ENCODE assay signal across 19 cellular contexts in the genomic region with DNA sequence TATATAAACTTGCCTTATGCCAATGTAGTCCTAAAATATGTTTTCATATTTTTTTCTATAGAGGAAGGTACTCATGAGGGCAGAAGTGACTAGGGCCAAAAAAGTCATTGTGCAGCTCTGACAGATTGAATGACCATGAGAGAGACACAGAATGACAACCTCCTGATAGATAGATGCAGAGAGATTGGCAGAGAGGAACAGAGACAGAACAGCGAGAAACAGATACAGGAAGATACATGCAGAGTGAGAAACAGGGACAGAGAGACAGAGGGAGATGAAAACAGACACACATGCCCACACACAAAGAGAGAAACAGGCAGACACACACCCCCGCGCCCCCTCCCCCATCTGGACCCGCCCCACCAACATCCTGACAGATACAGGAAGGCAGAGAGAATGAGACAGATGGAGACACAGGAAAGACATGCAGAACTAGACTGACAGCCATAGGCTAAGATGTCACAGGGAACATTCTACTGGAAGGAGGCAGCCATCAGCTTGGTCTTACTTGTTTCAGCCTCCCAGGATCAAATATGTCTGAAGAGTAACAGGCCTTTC.
DNase-seq lines count a peak whose midpoint lies in the region; ATAC-seq, FAIRE-seq and TF ChIP-seq lines count a peak whose summit lies in the region.
"Had no signal": no experiment of that assay in that cellular context is flagged by ENCODE, and none has a peak within 500 bp of the region (broad histone marks: within the 10 kb centered on the region; RNA-seq: fewer than 3 reads in every experiment).

No MANE protein-coding gene starts in this region.

- TF ChIP-seq RAD21 in SK-N-SH (IDR thresholded peaks at IDR 0.05; ENCODE audit: low read length), result no peak

- FAIRE-seq in frontal cortex (lab: Jason Lieb, UNC), result no peak
- FAIRE-seq: GM12878 had no signal

- CTCF ChIA-PET in SK-N-SH (lab: Yijun Ruan, JAX), result no interaction called here
- CTCF ChIA-PET in activated CD8-positive, alpha-beta T cell treated with anti-CD3 and anti-CD28 coated beads, Interleukin-2, amount 10 ng/mL, durations not matched to agents 7 days and 5 days (lab: Charles Lee), result no interaction called here

- no peak for ATAC-seq in SK-N-SH treated with all-trans-retinoic acid at 6 μM for 48 hours
- no peak for ATAC-seq in activated CD8-positive, alpha-beta T cell treated with anti-CD3 and anti-CD28 coated beads, Interleukin-2, amount 10 ng/mL, durations not matched to agents 7 days and 5 days
- ATAC-seq in naive thymus-derived CD8-positive, alpha-beta T cell, result peak; percentile 52 to 53
- ATAC-seq: GM12878, natural killer cell had no signal

- 75% methylated on average over 4 of the region's 4 CpGs for WGBS in SK-N-SH (ENCODE audit: low lambda C conversion rate)

- H3K79me2 ChIP-seq in SK-N-SH (ENCODE audit: insufficient read depth), result no peaks in the 10 kb centered on the region; the same call in 1 of the 2 replicates
- H3K79me2 ChIP-seq: hepatocyte had no signal

- H3K9ac ChIP-seq in SK-N-SH, result no peak overlapping the region

- H3K4me2 ChIP-seq in SK-N-SH, result no peak overlapping the region
- H3K4me2 ChIP-seq: hepatocyte had no signal

- peaks cover under 1% of the 10 kb centered on the region for H3F3A ChIP-seq in SK-N-SH (replicated peaks; ENCODE audit: insufficient read depth)

- no peaks in the 10 kb centered on the region for H3K9me2 ChIP-seq in SK-N-SH

- peak overlapping the region in 1 of 2 experiments; percentile 75; a peak in 2 of 4 replicates for H3K27ac ChIP-seq in SK-N-SH (ENCODE audit: low read depth in 2 of 2, low read length in 1 of 2)
- H3K27ac ChIP-seq: breast epithelium, hepatocyte, sigmoid colon, vagina had no signal

- TF ChIP-seq CTCF in SK-N-SH (IDR thresholded peaks at IDR 0.05), result no peak

- H3K27ac Mint-ChIP-seq in activated CD8-positive, alpha-beta T cell treated with anti-CD3 and anti-CD28 coated beads, Interleukin-2, amount 10 ng/mL, durations not matched to agents 7 days and 5 days, result peak overlapping the region; percentile 16
- H3K27ac Mint-ChIP-seq in naive thymus-derived CD8-positive, alpha-beta T cell, result peak overlapping the region; percentile 8 to 90 (median 48)
- H3K27ac Mint-ChIP-seq: natural killer cell had no signal

- no peaks in the 10 kb centered on the region for H3K27me3 ChIP-seq in SK-N-SH (ENCODE audit: insufficient read depth)
- H3K27me3 ChIP-seq: breast epithelium, hepatocyte, sigmoid colon, vagina had no signal

- H3K27me3 Mint-ChIP-seq in activated CD8-positive, alpha-beta T cell treated with anti-CD3 and anti-CD28 coated beads, Interleukin-2, amount 10 ng/mL, durations not matched to agents 7 days and 5 days (ENCODE audit: low read depth), result no peaks in the 10 kb centered on the region
- H3K27me3 Mint-ChIP-seq in naive thymus-derived CD8-positive, alpha-beta T cell, result no peaks in the 10 kb centered on the region

- H3K4me1 ChIP-seq in SK-N-SH (ENCODE audit: control insufficient read depth in 1 of 2, insufficient read depth in 2 of 2, low read depth in 1 of 2, low read length in 1 of 2), result peaks cover 4 to 31% of the 10 kb centered on the region in 2 experiments; a peak in 2 of 4 replicates
- H3K4me1 ChIP-seq: breast epithelium, vagina had no signal

- H3K36me3 ChIP-seq in SK-N-SH (replicated peaks in 1 of 2; ENCODE audit: control insufficient read depth in 1 of 2, insufficient read depth in 2 of 2, low read length in 1 of 2), result no peaks in the 10 kb centered on the region
- H3K36me3 ChIP-seq: breast epithelium, sigmoid colon, vagina had no signal

- no peak overlapping the region for H3K4me3 ChIP-seq in SK-N-SH (ENCODE audit: low read depth in 2 of 2, low read length in 1 of 2)
- H3K4me3 ChIP-seq: breast epithelium, GM12878, hepatocyte, sigmoid colon, vagina had no signal

- TF ChIP-seq EP300 in SK-N-SH (IDR thresholded peaks at IDR 0.05; ENCODE audit: borderline replicate concordance in 1 of 2, low read depth in 1 of 2, low read length in 1 of 2), result no peak

- no peak overlapping the region for H2AFZ ChIP-seq in SK-N-SH (ENCODE audit: low read depth)
- H2AFZ ChIP-seq: hepatocyte had no signal

- H3K4me1 Mint-ChIP-seq in activated CD8-positive, alpha-beta T cell treated with anti-CD3 and anti-CD28 coated beads, Interleukin-2, amount 10 ng/mL, durations not matched to agents 7 days and 5 days (ENCODE audit: low read depth), result peaks cover 37% of the 10 kb centered on the region
- peaks cover 15 to 63% (median 35%) of the 10 kb centered on the region in 4 donors for H3K4me1 Mint-ChIP-seq in naive thymus-derived CD8-positive, alpha-beta T cell
- H3K4me1 Mint-ChIP-seq: natural killer cell had no signal

- no peaks in the 10 kb centered on the region for H3K9me3 Mint-ChIP-seq in activated CD8-positive, alpha-beta T cell treated with anti-CD3 and anti-CD28 coated beads, Interleukin-2, amount 10 ng/mL, durations not matched to agents 7 days and 5 days (ENCODE audit: insufficient read depth)
- no peaks in the 10 kb centered on the region for H3K9me3 Mint-ChIP-seq in naive thymus-derived CD8-positive, alpha-beta T cell

- DNase-seq in SK-N-SH, result peak; percentile 51
- peak; percentile 26 for DNase-seq in stimulated activated CD4-positive, alpha-beta T cell treated with anti-CD3 and anti-CD28 coated beads, Interleukin-4, amount 100 ng/mL, for 1 hour
- DNase-seq in stimulated activated CD4-positive, alpha-beta T cell treated with anti-CD3 and anti-CD28 coated beads, Interleukin-1b, Interleukin-23, amount 100 ng/mL, for 48 hours, result no peak
- DNase-seq in activated CD8-positive, alpha-beta T cell treated with anti-CD3 and anti-CD28 coated beads, Interleukin-2, amount 10 ng/mL, durations not matched to agents 7 days and 5 days, result no peak
- DNase-seq in naive thymus-derived CD8-positive, alpha-beta T cell, result peak in 1 of 10 donors; percentile 11
- DNase-seq in RPMI8226, result no peak
- DNase-seq in frontal cortex (ENCODE audit: low spot score in 2 of 2), result no peak
- DNase-seq: C1 segment of cervical spinal cord, H7, natural killer cell, NCI-H1105 treated with DMSO at 0.1 percent for 48 hours, NCI-H2081 treated with DMSO at 0.1 percent for 48 hours, NCI-H510A, sigmoid colon had no signal

- H3K4me3 Mint-ChIP-seq in activated CD8-positive, alpha-beta T cell treated with anti-CD3 and anti-CD28 coated beads, Interleukin-2, amount 10 ng/mL, durations not matched to agents 7 days and 5 days, result no peak overlapping the region
- H3K4me3 Mint-ChIP-seq in naive thymus-derived CD8-positive, alpha-beta T cell, result peak overlapping the region in 8 of 10 donors; percentile 0 to 70 (median 2)
- H3K4me3 Mint-ChIP-seq: natural killer cell had no signal

- POLR2A ChIA-PET in SK-N-SH (lab: Yijun Ruan, JAX), result no interaction called here
- POLR2A ChIA-PET in activated CD8-positive, alpha-beta T cell treated with anti-CD3 and anti-CD28 coated beads, Interleukin-2, amount 10 ng/mL, durations not matched to agents 7 days and 5 days (lab: Charles Lee), result interaction anchor here (0.6 kb wide), 1 partner anchor 73 kb away, joined by 3 read pairs; no protein-coding TSS in a partner anchor
- POLR2A ChIA-PET in naive thymus-derived CD8-positive, alpha-beta T cell (lab: Charles Lee), result no interaction called here

- H3K36me3 Mint-ChIP-seq in activated CD8-positive, alpha-beta T cell treated with anti-CD3 and anti-CD28 coated beads, Interleukin-2, amount 10 ng/mL, durations not matched to agents 7 days and 5 days (ENCODE audit: low read depth), result no peaks in the 10 kb centered on the region
- H3K36me3 Mint-ChIP-seq in naive thymus-derived CD8-positive, alpha-beta T cell, result no peaks in the 10 kb centered on the region
- H3K36me3 Mint-ChIP-seq: natural killer cell had no signal

- H3K9me3 ChIP-seq in SK-N-SH, result no peaks in the 10 kb centered on the region
- H3K9me3 ChIP-seq: breast epithelium, sigmoid colon, vagina had no signal

- H4K20me1 ChIP-seq in SK-N-SH (ENCODE audit: insufficient read depth), result no peaks in the 10 kb centered on the region

TF ChIP-seq in SK-N-SH, 30 proteins besides CTCF, POLR2A, EP300 and RAD21 (continues in another document):
- no peak for TF ChIP-seq FOSL2 (IDR thresholded peaks at IDR 0.05; ENCODE audit: borderline replicate concordance, low read depth)
- no peak for TF ChIP-seq NFIC (IDR thresholded peaks at IDR 0.05; ENCODE audit: borderline replicate concordance)
- TF ChIP-seq, protein P1, sequence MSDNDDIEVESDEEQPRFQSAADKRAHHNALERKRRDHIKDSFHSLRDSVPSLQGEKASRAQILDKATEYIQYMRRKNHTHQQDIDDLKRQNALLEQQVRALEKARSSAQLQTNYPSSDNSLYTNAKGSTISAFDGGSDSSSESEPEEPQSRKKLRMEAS (IDR thresholded peaks at IDR 0.05; ENCODE audit: low read depth), result no peak
- TF ChIP-seq RCOR1 (IDR thresholded peaks at IDR 0.05; ENCODE audit: low read length), result no peak
- no peak for TF ChIP-seq CHD2 (IDR thresholded peaks at IDR 0.05; ENCODE audit: low read length, partially characterized antibody)
- TF ChIP-seq EZH2phosphoT487 (IDR thresholded peaks at IDR 0.05; ENCODE audit: borderline replicate concordance, low read depth), result no peak
- no peak for TF ChIP-seq TAF1 (IDR thresholded peaks at IDR 0.05; ENCODE audit: borderline replicate concordance, low read depth, low read length)
- no peak for TF ChIP-seq GABPA (IDR thresholded peaks at IDR 0.05; ENCODE audit: low read depth)
- TF ChIP-seq POLR2AphosphoS5 (IDR thresholded peaks at IDR 0.05; ENCODE audit: low read depth, low read length), result no peak
- no peak for TF ChIP-seq RFX5 (IDR thresholded peaks at IDR 0.05; ENCODE audit: low read length)
- TF ChIP-seq TEAD4 (IDR thresholded peaks at IDR 0.05; ENCODE audit: borderline replicate concordance, insufficient read depth), result no peak

TF ChIP-seq in SK-N-SH treated with all-trans-retinoic acid at 6 μM for 48 hours, 23 proteins besides CTCF, POLR2A, EP300 and RAD21:
- TF ChIP-seq, protein P2, sequence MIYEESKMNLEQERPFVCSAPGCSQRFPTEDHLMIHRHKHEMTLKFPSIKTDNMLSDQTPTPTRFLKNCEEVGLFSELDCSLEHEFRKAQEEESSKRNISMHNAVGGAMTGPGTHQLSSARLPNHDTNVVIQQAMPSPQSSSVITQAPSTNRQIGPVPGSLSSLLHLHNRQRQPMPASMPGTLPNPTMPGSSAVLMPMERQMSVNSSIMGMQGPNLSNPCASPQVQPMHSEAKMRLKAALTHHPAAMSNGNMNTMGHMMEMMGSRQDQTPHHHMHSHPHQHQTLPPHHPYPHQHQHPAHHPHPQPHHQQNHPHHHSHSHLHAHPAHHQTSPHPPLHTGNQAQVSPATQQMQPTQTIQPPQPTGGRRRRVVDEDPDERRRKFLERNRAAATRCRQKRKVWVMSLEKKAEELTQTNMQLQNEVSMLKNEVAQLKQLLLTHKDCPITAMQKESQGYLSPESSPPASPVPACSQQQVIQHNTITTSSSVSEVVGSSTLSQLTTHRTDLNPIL (CRISPR knock-in tag; IDR thresholded peaks at IDR 0.05; ENCODE audit: low read depth), result no peak

Comparison
In these comparisons a context has a peak if more than half of its experiments do, and no peak if none do; other contexts are left out.
1. DNase-seq: peak in SK-N-SH (single experiment) and stimulated activated CD4-positive, alpha-beta T cell treated with anti-CD3 and anti-CD28 coated beads, Interleukin-4, amount 100 ng/mL, for 1 hour (single experiment); none in stimulated activated CD4-positive, alpha-beta T cell treated with anti-CD3 and anti-CD28 coated beads, Interleukin-1b, Interleukin-23, amount 100 ng/mL, for 48 hours (single experiment), activated CD8-positive, alpha-beta T cell treated with anti-CD3 and anti-CD28 coated beads, Interleukin-2, amount 10 ng/mL, durations not matched to agents 7 days and 5 days (single experiment), RPMI8226 (single experiment) and frontal cortex (0 of 2).
2. ATAC-seq: peak in naive thymus-derived CD8-positive, alpha-beta T cell (2 of 2); none in SK-N-SH treated with all-trans-retinoic acid at 6 μM for 48 hours (single experiment) and activated CD8-positive, alpha-beta T cell treated with anti-CD3 and anti-CD28 coated beads, Interleukin-2, amount 10 ng/mL, durations not matched to agents 7 days and 5 days (single experiment).